ENCODE assay signal across 12 cellular contexts in genomic region chr16:68082596-68083238, GRCh38. TPM values are rescaled to one million over a fixed set of nuclear protein-coding genes. Genes with fewer than 3 reads are reported as not detected.
DNase-seq lines count a peak whose midpoint lies in the region; ATAC-seq and TF ChIP-seq lines count a peak whose summit lies in the region.
"Had no signal": no experiment of that assay in that cellular context is flagged by ENCODE, and none has a peak within 500 bp of the region (broad histone marks: within the 10 kb centered on the region; RNA-seq: fewer than 3 reads in every experiment).

No MANE protein-coding gene starts in this region.

- POLR2A ChIA-PET in naive thymus-derived CD4-positive, alpha-beta T cell (lab: Charles Lee) = interaction anchor here (0.6 to 12.7 kb wide), 7 partner anchors 9 to 1484 kb away, joined by 3 to 300 read pairs (median 4); partner anchors contain the start of gene DPEP2

- 80 to 86% methylated on average over 2 of the region's 2 CpGs for WGBS in thyroid gland, 2 donors

- no peaks in the 10 kb centered on the region for H3K9me3 Mint-ChIP-seq in activated naive CD4-positive, alpha-beta T cell treated with anti-CD3 and anti-CD28 coated beads, Interleukin-2, amount 10 ng/mL, durations not matched to agents 7 days and 5 days
- no peaks in the 10 kb centered on the region for H3K9me3 Mint-ChIP-seq in activated naive CD8-positive, alpha-beta T cell treated with anti-CD3 and anti-CD28 coated beads for 36 hours
- H3K9me3 Mint-ChIP-seq in naive thymus-derived CD4-positive, alpha-beta T cell = no peaks in the 10 kb centered on the region

- H3K27me3 Mint-ChIP-seq in activated naive CD4-positive, alpha-beta T cell treated with anti-CD3 and anti-CD28 coated beads, Interleukin-2, amount 10 ng/mL, durations not matched to agents 7 days and 5 days = no peaks in the 10 kb centered on the region
- no peaks in the 10 kb centered on the region for H3K27me3 Mint-ChIP-seq in activated naive CD8-positive, alpha-beta T cell treated with anti-CD3 and anti-CD28 coated beads for 36 hours
- no peaks in the 10 kb centered on the region for H3K27me3 Mint-ChIP-seq in naive thymus-derived CD4-positive, alpha-beta T cell
- H3K27me3 Mint-ChIP-seq: progenitor cell of endocrine pancreas had no signal

- no peak for TF ChIP-seq POLR2A in thyroid gland (IDR thresholded peaks at IDR 0.05)

- peaks cover 0 to 4% (median 0%) of the 10 kb centered on the region in 3 experiments for H3K36me3 ChIP-seq in naive thymus-derived CD4-positive, alpha-beta T cell (ENCODE audit: control insufficient read depth in 2 of 3, insufficient read depth in 3 of 3, low read length in 3 of 3)
- no peaks in the 10 kb centered on the region for H3K36me3 ChIP-seq in thyroid gland

- no peak for TF ChIP-seq CTCF in thyroid gland (IDR thresholded peaks at IDR 0.05)

- intact Hi-C loops in naive thymus-derived CD4-positive, alpha-beta T cell (cut with micrococcal nuclease) = loop anchor here (5.0 to 10.0 kb wide), 4 partner anchors 60 to 1252 kb away; partner anchors contain the start of genes COG8 (in 1 of the 2), CTCF (in 1 of the 2), DDX28 (in 1 of the 2) and DUS2 (in 1 of the 2)
- intact Hi-C loops in thyroid gland (cut with DNase I) = no loop called here

- peak overlapping the region; percentile 85 for H3K27ac ChIP-seq in naive thymus-derived CD4-positive, alpha-beta T cell (ENCODE audit: low read depth, low read length)
- peak overlapping the region; percentile 78 to 95 (median 90) for H3K27ac ChIP-seq in thyroid gland

- no peak overlapping the region for H3K4me3 Mint-ChIP-seq in activated naive CD4-positive, alpha-beta T cell treated with anti-CD3 and anti-CD28 coated beads, Interleukin-2, amount 10 ng/mL, durations not matched to agents 7 days and 5 days
- no peak overlapping the region for H3K4me3 Mint-ChIP-seq in activated naive CD8-positive, alpha-beta T cell treated with anti-CD3 and anti-CD28 coated beads for 36 hours
- peak overlapping the region; percentile 19 to 96 (median 85) for H3K4me3 Mint-ChIP-seq in naive thymus-derived CD4-positive, alpha-beta T cell

- CTCF ChIA-PET in activated naive CD4-positive, alpha-beta T cell treated with anti-CD3 and anti-CD28 coated beads, Interleukin-2, amount 10 ng/mL, durations not matched to agents 7 days and 5 days (lab: Charles Lee) = interaction anchor here (0.7 to 5.3 kb wide), 4 partner anchors 10 to 17 kb away, joined by 3 to 64 read pairs (median 12); no protein-coding TSS in a partner anchor
- CTCF ChIA-PET in naive thymus-derived CD4-positive, alpha-beta T cell (lab: Charles Lee) = interaction anchor here (0.6 to 6.8 kb wide), 5 partner anchors 11 to 19 kb away, joined by 3 to 57 read pairs (median 6); no protein-coding TSS in a partner anchor

- H3K4me1 Mint-ChIP-seq in activated naive CD4-positive, alpha-beta T cell treated with anti-CD3 and anti-CD28 coated beads, Interleukin-2, amount 10 ng/mL, durations not matched to agents 7 days and 5 days = peaks cover 70% of the 10 kb centered on the region
- peaks cover 61% of the 10 kb centered on the region for H3K4me1 Mint-ChIP-seq in activated naive CD8-positive, alpha-beta T cell treated with anti-CD3 and anti-CD28 coated beads for 36 hours
- peaks cover 63 to 81% (median 73%) of the 10 kb centered on the region in 7 donors for H3K4me1 Mint-ChIP-seq in naive thymus-derived CD4-positive, alpha-beta T cell

- H3K4me3 ChIP-seq in naive thymus-derived CD4-positive, alpha-beta T cell (ENCODE audit: low read length) = peak overlapping the region; percentile 29
- no peak overlapping the region for H3K4me3 ChIP-seq in thyroid gland (replicated peaks in 1 of 3)

- no peak for DNase-seq in activated naive CD4-positive, alpha-beta T cell treated with anti-CD3 and anti-CD28 coated beads, Interleukin-2, amount 10 ng/mL, durations not matched to agents 7 days and 5 days
- no peak for DNase-seq in activated naive CD4-positive, alpha-beta T cell treated with anti-CD3 and anti-CD28 coated beads, Interleukin-2, amount 50 U/mL, for 16 hours
- no peak for DNase-seq in activated naive CD8-positive, alpha-beta T cell treated with anti-CD3 and anti-CD28 coated beads for 36 hours
- no peak for DNase-seq in naive thymus-derived CD4-positive, alpha-beta T cell
- DNase-seq in thyroid gland (no peak), COR-L47 (lab: John Stamatoyannopoulos, UW) (no peak), NCI-H2107 (lab: John Stamatoyannopoulos, UW) (no peak)
- DNase-seq: NCI-H1417 treated with DMSO at 0.1 percent for 48 hours, NCI-H774, SIG-M5 had no signal

- H3K9me3 ChIP-seq in naive thymus-derived CD4-positive, alpha-beta T cell (ENCODE audit: control insufficient read depth in 2 of 3, low read length in 3 of 3) = no peaks in the 10 kb centered on the region
- H3K9me3 ChIP-seq in thyroid gland = no peaks in the 10 kb centered on the region

- no peaks in the 10 kb centered on the region for H3K27me3 ChIP-seq in naive thymus-derived CD4-positive, alpha-beta T cell (ENCODE audit: control insufficient read depth in 2 of 2, insufficient read depth in 2 of 2, low read length in 2 of 2)
- H3K27me3 ChIP-seq in thyroid gland = no peaks in the 10 kb centered on the region

- H3K27ac Mint-ChIP-seq in activated naive CD4-positive, alpha-beta T cell treated with anti-CD3 and anti-CD28 coated beads, Interleukin-2, amount 10 ng/mL, durations not matched to agents 7 days and 5 days = peak overlapping the region; percentile 92
- peak overlapping the region; percentile 96 for H3K27ac Mint-ChIP-seq in activated naive CD8-positive, alpha-beta T cell treated with anti-CD3 and anti-CD28 coated beads for 36 hours
- peak overlapping the region; percentile 75 to 95 (median 92) for H3K27ac Mint-ChIP-seq in naive thymus-derived CD4-positive, alpha-beta T cell
- H3K27ac Mint-ChIP-seq: progenitor cell of endocrine pancreas had no signal

- ATAC-seq in naive thymus-derived CD4-positive, alpha-beta T cell = no peak
- no peak for ATAC-seq in GM19467 (IDR thresholded peaks at IDR 0.05; ENCODE audit: unreplicated experiment)

- peaks cover 44% of the 10 kb centered on the region for H3K36me3 Mint-ChIP-seq in activated naive CD4-positive, alpha-beta T cell treated with anti-CD3 and anti-CD28 coated beads, Interleukin-2, amount 10 ng/mL, durations not matched to agents 7 days and 5 days
- peaks cover 23% of the 10 kb centered on the region for H3K36me3 Mint-ChIP-seq in activated naive CD8-positive, alpha-beta T cell treated with anti-CD3 and anti-CD28 coated beads for 36 hours
- peaks cover 4 to 25% (median 6%) of the 10 kb centered on the region in 5 donors for H3K36me3 Mint-ChIP-seq in naive thymus-derived CD4-positive, alpha-beta T cell

- peaks cover 66 to 71% of the 10 kb centered on the region in 2 donors for H3K4me1 ChIP-seq in naive thymus-derived CD4-positive, alpha-beta T cell (ENCODE audit: control insufficient read depth in 2 of 2, insufficient read depth in 2 of 2, low read length in 2 of 2)
- H3K4me1 ChIP-seq in thyroid gland = peaks cover 51 to 69% of the 10 kb centered on the region in 2 donors

RNA-seq across cellular contexts. Expression of gene NFATC3, which starts 2.5 kb away (rescaled TPM):
- 10 to 100 TPM; 76.3 to 79.2 TPM for total RNA-seq in activated naive CD8-positive, alpha-beta T cell treated with anti-CD3 and anti-CD28 coated beads for 36 hours
- total RNA-seq in naive thymus-derived CD4-positive, alpha-beta T cell = 100 to 1,000 TPM; 120 to 151 (median 147) TPM
- polyA plus RNA-seq in naive thymus-derived CD4-positive, alpha-beta T cell = 100 to 1,000 TPM in 1 of 2 donors, 10 to 100 TPM in 1; 75.8 to 109 TPM
- 100 to 1,000 TPM in 1 of 4 donors, 10 to 100 TPM in 3; 67.7 to 107 (median 71.7) TPM for total RNA-seq in thyroid gland

RNA-seq across cellular contexts. Expression of gene DUS2, which starts 59.6 kb away (rescaled TPM):
- 10 to 100 TPM; 34.6 to 39.1 TPM for total RNA-seq in activated naive CD8-positive, alpha-beta T cell treated with anti-CD3 and anti-CD28 coated beads for 36 hours
- 10 to 100 TPM; 13.6 to 25.9 (median 18.3) TPM for total RNA-seq in naive thymus-derived CD4-positive, alpha-beta T cell
- 10 to 100 TPM in 1 of 2 donors, 1 to 10 TPM in 1; 8.7 to 13.7 TPM for polyA plus RNA-seq in naive thymus-derived CD4-positive, alpha-beta T cell
- 10 to 100 TPM; 10.0 to 14.1 (median 12.9) TPM for total RNA-seq in thyroid gland

RNA-seq across cellular contexts. Expression of gene DDX28, which starts 59.7 kb away (rescaled TPM):
- total RNA-seq in activated naive CD8-positive, alpha-beta T cell treated with anti-CD3 and anti-CD28 coated beads for 36 hours = 10 to 100 TPM; 32.0 to 32.3 TPM
- total RNA-seq in naive thymus-derived CD4-positive, alpha-beta T cell = 10 to 100 TPM; 15.5 to 19.9 (median 19.1) TPM
- 10 to 100 TPM; 52.1 to 67.7 TPM for polyA plus RNA-seq in naive thymus-derived CD4-positive, alpha-beta T cell
- 10 to 100 TPM in 1 of 4 donors, 1 to 10 TPM in 3; 4.2 to 10.0 (median 6.6) TPM for total RNA-seq in thyroid gland

Comparison
In these comparisons a context has a peak if more than half of its experiments do, and no peak if none do; other contexts are left out.
1. H3K4me3 Mint-ChIP-seq: peak in naive thymus-derived CD4-positive, alpha-beta T cell (10 of 10); none in activated naive CD4-positive, alpha-beta T cell treated with anti-CD3 and anti-CD28 coated beads, Interleukin-2, amount 10 ng/mL, durations not matched to agents 7 days and 5 days (single experiment) and activated naive CD8-positive, alpha-beta T cell treated with anti-CD3 and anti-CD28 coated beads for 36 hours (single experiment).
2. Peak in every context shown above with its lines, with median percentiles within 50 percentile points of each other: H3K27ac Mint-ChIP-seq.